9 cellular contexts compared by ENCODE assay signal in the genomic region with DNA sequence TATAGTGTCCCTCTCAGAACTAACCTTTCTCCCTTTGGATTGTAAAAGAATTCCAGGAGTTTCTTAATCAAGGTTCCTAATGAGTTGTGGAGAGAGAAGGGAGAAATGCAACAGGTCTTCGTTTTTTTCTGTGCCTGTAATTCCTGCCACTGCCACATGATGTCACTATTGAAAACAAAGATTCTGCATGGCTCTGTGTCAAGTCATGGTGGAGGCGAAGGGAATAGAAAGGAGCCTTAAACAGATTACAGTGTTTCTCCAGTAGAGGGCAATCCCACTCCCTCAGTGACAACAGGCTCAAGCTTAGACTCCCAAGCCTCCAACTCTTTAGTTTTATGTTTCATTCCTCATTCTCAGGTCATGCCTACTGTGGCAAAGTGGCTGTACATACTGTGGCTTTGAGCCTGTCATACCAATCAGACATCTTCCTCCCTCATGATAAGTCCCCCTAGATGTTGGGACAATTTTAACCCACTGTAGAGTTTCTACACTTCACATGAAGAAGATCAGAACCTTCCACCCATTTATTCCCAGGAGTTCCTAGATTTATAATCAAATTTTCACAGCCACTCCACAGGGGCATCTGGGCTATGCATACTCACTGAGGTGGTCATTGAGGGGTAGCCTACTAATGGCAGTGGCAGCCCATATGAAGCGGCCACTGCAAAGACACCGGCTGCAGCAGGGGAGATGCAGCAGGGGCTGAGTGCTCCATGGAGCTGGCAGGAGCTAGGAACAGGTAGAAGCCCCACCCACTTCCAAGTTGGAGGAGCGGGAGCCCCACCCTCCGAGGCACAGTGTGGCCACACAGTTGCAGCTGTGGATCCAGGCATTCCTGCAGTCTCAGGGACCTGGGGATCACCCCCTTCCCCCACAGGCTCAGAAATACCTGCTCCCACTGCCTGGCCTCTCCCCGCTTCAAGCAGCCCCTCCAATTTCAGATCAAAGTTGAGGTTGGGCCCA.
DNase-seq lines count a peak whose midpoint lies in the region; ATAC-seq and TF ChIP-seq lines count a peak whose summit lies in the region.
"Had no signal": no experiment of that assay in that cellular context is flagged by ENCODE, and none has a peak within 500 bp of the region (broad histone marks: within the 10 kb centered on the region; RNA-seq: fewer than 3 reads in every experiment).

No MANE protein-coding gene starts in this region.

- no peaks in the 10 kb centered on the region for H3K27me3 ChIP-seq in colonic mucosa

- H3K27ac ChIP-seq in colonic mucosa, result no peak overlapping the region

- ATAC-seq in HG02759 (IDR thresholded peaks at IDR 0.05; ENCODE audit: unreplicated experiment) (no peak), GM18505 (IDR thresholded peaks at IDR 0.05; ENCODE audit: unreplicated experiment) (no peak), HG02970 (IDR thresholded peaks at IDR 0.05; ENCODE audit: low FRiP score, unreplicated experiment) (no peak)

- intact Hi-C loops in colonic mucosa (cut with DNase I), result no loop called here

- DNase-seq in D341Med (ENCODE audit: low spot score) (peak; percentile 31), GM20000 (ENCODE audit: low spot score) (peak; percentile 12), NCI-H82 (lab: John Stamatoyannopoulos, UW) (peak; percentile 92), colonic mucosa (peak; percentile 58), retinal pigment epithelial cell (ENCODE audit: low read depth) (no peak)
- DNase-seq: activated B cell treated with CpG ODN at 0.5 μM for 24 hours had no signal

- H3K4me3 ChIP-seq in colonic mucosa (no peak overlapping the region), retinal pigment epithelial cell (ENCODE audit: low read length) (no peak overlapping the region)

- no peaks in the 10 kb centered on the region for H3K36me3 ChIP-seq in colonic mucosa

- no peak overlapping the region for H3K9ac ChIP-seq in colonic mucosa (ENCODE audit: low read depth in 2 of 2, low read length in 2 of 2)

- TF ChIP-seq CTCF in GM20000 (IDR thresholded peaks at IDR 0.05; ENCODE audit: extremely low read depth, missing control alignments) (peak; percentile 8), colonic mucosa (IDR thresholded peaks at IDR 0.05) (peak; percentile 56), retinal pigment epithelial cell (conservative IDR thresholded peaks at IDR 0.05; ENCODE audit: low read depth, low read length) (peak; percentile 69)

- H3K4me1 ChIP-seq in colonic mucosa, result no peaks in the 10 kb centered on the region

- TF ChIP-seq POLR2A in GM18505 (IDR thresholded peaks at IDR 0.05; ENCODE audit: borderline replicate concordance, extremely low read depth, insufficient read depth, insufficient read length), result no peak

- no peaks in the 10 kb centered on the region for H3K9me3 ChIP-seq in colonic mucosa

Comparison
In these comparisons a context has a peak if more than half of its experiments do, and no peak if none do; other contexts are left out.
1. CTCF ChIP-seq: peak in every context shown above with its lines; median percentile 69 in retinal pigment epithelial cell; 56 in colonic mucosa; 8 in GM20000.